ENCODE assay signal across 8 cellular contexts in genomic region chr6:53651764-53652401, GRCh38. TPM values are rescaled to one million over a fixed set of nuclear protein-coding genes. Genes with fewer than 3 reads are reported as not detected.
A peak's percentile ranks its signal among the peaks of the same experiment; 100 is the strongest.
DNase-seq lines count a peak whose midpoint lies in the region; ATAC-seq and TF ChIP-seq lines count a peak whose summit lies in the region.

No MANE protein-coding gene starts in this region.

- no peaks in the 10 kb centered on the region for H3K79me2 ChIP-seq in Loucy (ENCODE audit: insufficient read depth, low read length)

- H2AFZ ChIP-seq in Loucy (ENCODE audit: low read length) = peak overlapping the region; percentile 100

- TF ChIP-seq CTCF in Loucy (conservative IDR thresholded peaks at IDR 0.05; ENCODE audit: low read length) (peak; percentile 34), progenitor cell of endocrine pancreas (IDR thresholded peaks at IDR 0.05; ENCODE audit: unreplicated experiment) (peak; percentile 53)

- no peaks in the 10 kb centered on the region for H3K4me1 Mint-ChIP-seq in progenitor cell of endocrine pancreas (ENCODE audit: low read depth)

- DNase-seq in G401 (ENCODE audit: low spot score) (peak; percentile 16), HAP-1 (ENCODE audit: low spot score in 2 of 2) (peak; percentile 78 to 85), SKM-1 treated with dmso at 0.1 percent for 144 hours (lab: John Stamatoyannopoulos, UW; ENCODE audit: unreplicated experiment) (peak; percentile 86), left ventricle myocardium superior (peak; percentile 79), progenitor cell of endocrine pancreas (ENCODE audit: low spot score, unreplicated experiment) (peak; percentile 73), ureter (ENCODE audit: low spot score) (peak; percentile 86)
- DNase-seq in activated naive CD8-positive, alpha-beta T cell treated with anti-CD3 and anti-CD28 coated beads, Interleukin-2, amount 50 U/mL, for 16 hours (ENCODE audit: low read depth, low spot score) = peak; percentile 56

- intact Hi-C loops in left ventricle myocardium superior (cut with micrococcal nuclease) = no loop called here

- H3K9me2 ChIP-seq in Loucy (replicated peaks; ENCODE audit: low read depth, low read length) = no peaks in the 10 kb centered on the region

- no peaks in the 10 kb centered on the region for H4K20me1 ChIP-seq in Loucy (ENCODE audit: insufficient read depth, low read length, poor library complexity, severe bottlenecking)

- H3K36me3 ChIP-seq in HAP-1 (replicated peaks) (no peaks in the 10 kb centered on the region), Loucy (ENCODE audit: insufficient read depth, low read length) (no peaks in the 10 kb centered on the region)

- H3K27me3 Mint-ChIP-seq in progenitor cell of endocrine pancreas = peaks cover 11% of the 10 kb centered on the region

- H3K27me3 ChIP-seq in HAP-1 (ENCODE audit: low read depth) (no peaks in the 10 kb centered on the region), Loucy (ENCODE audit: insufficient read depth, low read length, poor library complexity, severe bottlenecking) (no peaks in the 10 kb centered on the region)

- no peaks in the 10 kb centered on the region for H3K36me3 Mint-ChIP-seq in progenitor cell of endocrine pancreas (ENCODE audit: insufficient read depth)

- H3K4me2 ChIP-seq in Loucy (ENCODE audit: low read depth, low read length, poor library complexity, severe bottlenecking) = peak overlapping the region; percentile 97

- no peaks in the 10 kb centered on the region for H3K9me3 Mint-ChIP-seq in progenitor cell of endocrine pancreas (ENCODE audit: low read depth)

- H3K4me3 Mint-ChIP-seq in progenitor cell of endocrine pancreas (ENCODE audit: low read depth) = peak overlapping the region; percentile 84

- ATAC-seq in left ventricle myocardium superior = peak; percentile 74

- H3K9me3 ChIP-seq in HAP-1 (no peaks in the 10 kb centered on the region), Loucy (ENCODE audit: insufficient read depth, low read depth, low read length) (no peaks in the 10 kb centered on the region)

- peak overlapping the region; percentile 95 for H3K27ac Mint-ChIP-seq in progenitor cell of endocrine pancreas

- in situ Hi-C loops in G401 (cut with HindIII; ENCODE audit: low sequenced_read_pairs) = no loop called here
- in situ Hi-C loops in HAP-1 (cut with MboI; ENCODE audit: low sequenced_read_pairs) = loop anchor here (25.0 kb wide), 1 partner anchor 490 kb away; no protein-coding TSS in a partner anchor

- H3K4me1 ChIP-seq in HAP-1 (peaks cover 3% of the 10 kb centered on the region; the same call in 1 of the 2 replicates), Loucy (ENCODE audit: insufficient read depth, low read length, poor library complexity, severe bottlenecking) (peaks cover 43% of the 10 kb centered on the region)

- peak overlapping the region; percentile 84 for H3K9ac ChIP-seq in Loucy (ENCODE audit: low read depth, low read length, poor library complexity, severe bottlenecking)

- H3F3A ChIP-seq in Loucy (ENCODE audit: low read depth) = no peaks in the 10 kb centered on the region

- H3K4me3 ChIP-seq in HAP-1 (peak overlapping the region; percentile 37), Loucy (ENCODE audit: low read length, poor library complexity, severe bottlenecking) (peak overlapping the region; percentile 91)

RNA-seq across cellular contexts. Expression of gene KLHL31, which starts 13.7 kb away (rescaled TPM):
- not detected in 2 replicates for total RNA-seq in G401 (2014; rRNA removed; shearing (Covaris generic))
- 328 TPM for total RNA-seq in left ventricle myocardium superior
- total RNA-seq in progenitor cell of endocrine pancreas = 0.84 and 1.3 TPM in 2 replicates
- total RNA-seq in ureter = 0.91 TPM

Comparison
In these comparisons a context has a peak if more than half of its experiments do, and no peak if none do; other contexts are left out.
1. Peak in every context shown above with its lines: DNase-seq, ATAC-seq and H3K4me3 ChIP-seq.
2. DNase-seq: peak in every context shown above with its lines; median percentile 86 in SKM-1 treated with dmso at 0.1 percent for 144 hours; 86 in ureter; 82 in HAP-1; 79 in left ventricle myocardium superior; 73 in progenitor cell of endocrine pancreas; 56 in activated naive CD8-positive, alpha-beta T cell treated with anti-CD3 and anti-CD28 coated beads, Interleukin-2, amount 50 U/mL, for 16 hours; 16 in G401.
3. RNA of gene KLHL31, which starts 13.7 kb away (total RNA-seq): 328 TPM in left ventricle myocardium superior (single experiment); 0.91 TPM in ureter (single experiment), 0.84 to 1.3 TPM in progenitor cell of endocrine pancreas and not detected in G401; every median in the first group is over 100 times any median in the second.